Comparison of ENCODE assay signal across 1 cellular context in the genomic region with DNA sequence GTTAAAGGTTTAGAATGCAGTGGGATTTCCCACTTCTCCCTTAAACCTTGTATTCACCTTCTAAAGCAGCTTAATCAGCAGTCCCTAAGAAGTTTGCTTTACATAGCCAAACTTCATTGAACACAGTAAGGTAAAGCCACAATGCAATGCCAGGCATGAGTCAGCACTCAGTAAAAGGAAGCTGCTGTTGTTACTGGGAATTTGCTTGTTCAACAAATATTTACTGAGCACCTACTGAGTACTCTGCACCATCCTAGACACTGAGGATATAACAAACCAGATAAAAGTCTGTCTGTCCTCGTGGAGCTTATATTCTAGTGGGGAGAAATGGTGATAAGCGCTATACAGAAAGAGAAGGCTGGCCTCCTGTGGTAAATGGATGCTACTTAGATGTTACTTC.
TF ChIP-seq lines count a peak whose summit lies in the region.

No MANE protein-coding gene starts in this region.

TF ChIP-seq in K562, 482 proteins besides CTCF, POLR2A, EP300 and RAD21:
- TF ChIP-seq ZNF77 (CRISPR knock-in tag; IDR thresholded peaks at IDR 0.05) (no peak), ARID1B (IDR thresholded peaks at IDR 0.05) (0 out of 2 replicates have a peak, but pooled peaks have one; percentile 6), MAFG (tag; conservative IDR thresholded peaks at IDR 0.05) (peak; percentile 80), THRAP3 (IDR thresholded peaks at IDR 0.05; ENCODE audit: borderline replicate concordance) (no peak), ZNF316 (IDR thresholded peaks at IDR 0.05) (peak; percentile 93), MAFK (IDR thresholded peaks at IDR 0.05; ENCODE audit: low read length) (peak; percentile 77), C11orf30 (IDR thresholded peaks at IDR 0.05; ENCODE audit: low read depth) (peak; percentile 89), FOXA3 (CRISPR knock-in tag; conservative IDR thresholded peaks at IDR 0.05 in 1 of 2, IDR thresholded peaks at IDR 0.05 in 1 of 2) (0 out of 4 replicates have a peak, but pooled peaks of 1 of the 2 experiments have one; percentile 5), NFE2L1 (tag; IDR thresholded peaks at IDR 0.05; ENCODE audit: borderline replicate concordance, low read depth) (0 out of 2 replicates have a peak, but pooled peaks have one; percentile 17), MAFF (IDR thresholded peaks at IDR 0.05; ENCODE audit: low read length) (peak; percentile 71), BMI1 (IDR thresholded peaks at IDR 0.05; ENCODE audit: low read length) (no peak), NFE2 (IDR thresholded peaks at IDR 0.05; ENCODE audit: low read depth) (peak; percentile 78), ZNF224 (CRISPR knock-in tag; IDR thresholded peaks at IDR 0.05) (no peak), JUND (IDR thresholded peaks at IDR 0.05; ENCODE audit: borderline replicate concordance, low read depth, low read length) (no peak), JUND (tag; IDR thresholded peaks at IDR 0.05; ENCODE audit: borderline replicate concordance, low read depth, low read length) (0 out of 3 replicates have a peak, but pooled peaks have one; percentile 30)
TF ChIP-seq in K562: peak in this region for 10.
